Comparison of ENCODE assay signal across 8 cellular contexts in genomic region chr4:154332681-154333421, GRCh38.
A peak's percentile ranks its signal among the peaks of the same experiment; 100 is the strongest.
DNase-seq lines count a peak whose midpoint lies in the region; ATAC-seq and TF ChIP-seq lines count a peak whose summit lies in the region.

No MANE protein-coding gene starts in this region.

- intact Hi-C loops in Calu3 (cut with micrococcal nuclease; ENCODE audit: unreplicated experiment), result no loop called here

- no peaks in the 10 kb centered on the region for H3K9me3 Mint-ChIP-seq in Calu3 (ENCODE audit: low read depth, unreplicated experiment)

- H3K36me3 Mint-ChIP-seq in T-helper 17 cell (ENCODE audit: low read depth), result no peaks in the 10 kb centered on the region
- no peaks in the 10 kb centered on the region for H3K36me3 Mint-ChIP-seq in Calu3 (ENCODE audit: insufficient read depth, unreplicated experiment)

- CTCF ChIA-PET in Calu3 (lab: Charles Lee), result no interaction called here

- H3K9me3 ChIP-seq in T-helper 17 cell (ENCODE audit: control insufficient read depth, low read length, poor library complexity, severe bottlenecking), result no peaks in the 10 kb centered on the region

- H3K4me1 Mint-ChIP-seq in T-helper 17 cell (peaks cover 8% of the 10 kb centered on the region), Calu3 (ENCODE audit: low read depth, unreplicated experiment) (no peaks in the 10 kb centered on the region)

- no peak for TF ChIP-seq CTCF in Calu3 (IDR thresholded peaks at IDR 0.05; ENCODE audit: unreplicated experiment)

- H3K4me3 Mint-ChIP-seq in T-helper 17 cell (peak overlapping the region; percentile 81), Calu3 (ENCODE audit: low read depth, unreplicated experiment) (no peak overlapping the region)

- H3K27ac Mint-ChIP-seq in T-helper 17 cell (no peak overlapping the region), Calu3 (ENCODE audit: unreplicated experiment) (no peak overlapping the region)

- DNase-seq in T-helper 17 cell, result peak; percentile 10 to 22 (median 11)
- peak in 50 of 58 donors; percentile 1 to 80 (median 48) for DNase-seq in anterior cingulate cortex (lab: John Stamatoyannopoulos, UW)
- DNase-seq in left kidney (ENCODE audit: low read depth, low spot score), result peak; percentile 80
- peak; percentile 2 for DNase-seq in stimulated activated CD8-positive, alpha-beta memory T cell treated with anti-CD3 and anti-CD28 coated beads, Interleukin-12 subunit alpha, Interleukin-12 subunit beta, amount 100 ng/mL, for 1 hour (ENCODE audit: low read depth)
- no peak for DNase-seq in AG20443 (ENCODE audit: low spot score)
- DNase-seq in Calu3, result no peak

- ATAC-seq in GM18861 (IDR thresholded peaks at IDR 0.05; ENCODE audit: unreplicated experiment), result peak; percentile 90
- ATAC-seq in HG03066 (IDR thresholded peaks at IDR 0.05; ENCODE audit: low read depth, unreplicated experiment), result peak; percentile 82
- peak; percentile 87 for ATAC-seq in T-helper 17 cell

- peaks cover 38% of the 10 kb centered on the region for H3K27me3 Mint-ChIP-seq in T-helper 17 cell
- H3K27me3 Mint-ChIP-seq in Calu3 (ENCODE audit: unreplicated experiment), result no peaks in the 10 kb centered on the region

- no TSS peak for BruUV-seq in Calu3 (replicated peaks; lab: Mats Ljungman, UMichigan)

Comparison
In these comparisons a context has a peak if more than half of its experiments do, and no peak if none do; other contexts are left out.
1. DNase-seq: peak in T-helper 17 cell (3 of 3), anterior cingulate cortex (50 of 58), left kidney (single experiment) and stimulated activated CD8-positive, alpha-beta memory T cell treated with anti-CD3 and anti-CD28 coated beads, Interleukin-12 subunit alpha, Interleukin-12 subunit beta, amount 100 ng/mL, for 1 hour (single experiment); none in AG20443 (single experiment) and Calu3 (single experiment).
2. Peak in every context shown above with its lines, with median percentiles within 50 percentile points of each other: ATAC-seq.